ENCODE assay signal across 13 cellular contexts in genomic region chr19:33394006-33394722, GRCh38. TPM values are rescaled to one million over a fixed set of nuclear protein-coding genes. Genes with fewer than 3 reads are reported as not detected.
A peak's percentile ranks its signal among the peaks of the same experiment; 100 is the strongest.
DNase-seq lines count a peak whose midpoint lies in the region; ATAC-seq and TF ChIP-seq lines count a peak whose summit lies in the region.
"Had no signal": no experiment of that assay in that cellular context is flagged by ENCODE, and none has a peak within 500 bp of the region (broad histone marks: within the 10 kb centered on the region; RNA-seq: fewer than 3 reads in every experiment).

No MANE protein-coding gene starts in this region.

- H3K79me1 ChIP-seq in mesendoderm (ENCODE audit: low read length): no peaks in the 10 kb centered on the region

- no peak overlapping the region for H2BK5ac ChIP-seq in mesendoderm (ENCODE audit: low read length)

- no peak overlapping the region for H2BK15ac ChIP-seq in mesendoderm (replicated peaks; ENCODE audit: low read depth)

- H3K56ac ChIP-seq in mesendoderm (ENCODE audit: low read length): no peak overlapping the region

- intact Hi-C loops in Panc1 (cut with micrococcal nuclease; ENCODE audit: unreplicated experiment): loop anchor here (5.0 kb wide), 1 partner anchor 157 kb away; no protein-coding TSS in a partner anchor
- intact Hi-C loops in psoas muscle (cut with DNase I): no loop called here

- no peak overlapping the region for H4K8ac ChIP-seq in mesendoderm (ENCODE audit: low read depth, low read length)

- POLR2A ChIA-PET in Panc1 (lab: Charles Lee): interaction anchor here (0.5 kb wide), 1 partner anchor 157 kb away, joined by 6 read pairs; no protein-coding TSS in a partner anchor

- H3K79me2 ChIP-seq in mesendoderm (ENCODE audit: control insufficient read depth, insufficient read depth, low read length): no peaks in the 10 kb centered on the region

- peak; percentile 85 for DNase-seq in EH (ENCODE audit: low read depth)
- no peak for DNase-seq in Panc1 (ENCODE audit: low read depth, low spot score)
- peak; percentile 73 for DNase-seq in fibroblast of pulmonary artery (ENCODE audit: low read depth)
- DNase-seq in psoas muscle: peak; percentile 85 to 89
- DNase-seq in NCI-H82 treated with DMSO at 0.1 percent for 48 hours (lab: John Stamatoyannopoulos, UW; ENCODE audit: unreplicated experiment): no peak
- no peak for DNase-seq in activated CD4-positive, alpha-beta T cell treated with anti-CD3 and anti-CD28 coated beads, Interleukin-2, amount 50 U/mL, for 48 hours
- DNase-seq in mesendoderm: no peak
- DNase-seq: activated effector memory CD4-positive, alpha-beta T cell treated with anti-CD3 and anti-CD28 coated beads, Interleukin-2, amount 50 U/mL, for 16 hours; GDM1 had no signal

- in situ Hi-C loops in Panc1 (cut with HindIII; ENCODE audit: low pct_unique_long_range_greater_than_20kb, low sequenced_read_pairs): no loop called here

- BruUV-seq in Panc1 (replicated peaks; lab: Mats Ljungman, UMichigan): no TSS peak

- H3K27ac ChIP-seq in Panc1 (ENCODE audit: low read length) (no peak overlapping the region), psoas muscle (peak overlapping the region; percentile 41), mesendoderm (ENCODE audit: low read depth, low read length) (no peak overlapping the region)
- H3K27ac ChIP-seq: neutrophil had no signal

- no peak overlapping the region for H3K4me2 ChIP-seq in mesendoderm (ENCODE audit: low read length)

- no peak overlapping the region for H4K5ac ChIP-seq in mesendoderm (ENCODE audit: low read length)

- H3K27me3 ChIP-seq in Panc1 (ENCODE audit: control insufficient read depth, insufficient read depth, low read length): no peaks in the 10 kb centered on the region
- H3K27me3 ChIP-seq in psoas muscle (ENCODE audit: insufficient read depth in 3 of 3, low read length in 2 of 3): no peaks in the 10 kb centered on the region
- H3K27me3 ChIP-seq in mesendoderm (ENCODE audit: insufficient read depth, low read length, poor library complexity): no peaks in the 10 kb centered on the region
- H3K27me3 ChIP-seq: neutrophil had no signal

- H2AK5ac ChIP-seq in mesendoderm (ENCODE audit: low read length): no peak overlapping the region

- no peak overlapping the region for H3K4ac ChIP-seq in mesendoderm (ENCODE audit: low read depth, low read length)

- WGBS in psoas muscle, 3 donors: 59 to 67% (median 66%) methylated on average over 30 of the region's 30 CpGs
- no CpG with 5 or more reads among the region's 30 CpGs for WGBS in mesendoderm (ENCODE audit: extremely low coverage, insufficient coverage, low lambda C conversion rate)

- CTCF ChIA-PET in Panc1 (lab: Charles Lee): interaction anchor here (0.5 kb wide), 1 partner anchor 12 kb away, joined by 3 read pairs; no protein-coding TSS in a partner anchor

- H3K23ac ChIP-seq in mesendoderm (ENCODE audit: low read length): no peak overlapping the region

- peaks cover 48% of the 10 kb centered on the region for H3K4me1 ChIP-seq in Panc1 (ENCODE audit: control insufficient read depth, insufficient read depth, low read length)
- peaks cover 59% of the 10 kb centered on the region for H3K4me1 ChIP-seq in psoas muscle
- no peaks in the 10 kb centered on the region for H3K4me1 ChIP-seq in mesendoderm (ENCODE audit: control insufficient read depth, low read depth, low read length)

- ATAC-seq in Panc1 (peak; percentile 31), psoas muscle (peak; percentile 54 to 67 (median 60)), GM18519 (IDR thresholded peaks at IDR 0.05; ENCODE audit: low FRiP score, unreplicated experiment) (no peak)
- ATAC-seq: stimulated activated effector memory CD8-positive, alpha-beta T cell treated with anti-CD3 and anti-CD28 coated beads, Interleukin-12 subunit alpha, Interleukin-12 subunit beta, amount 100 ng/mL, for 72 hours; T-cell had no signal

- TF ChIP-seq CTCF in Panc1 (IDR thresholded peaks at IDR 0.05): no peak
- no peak for TF ChIP-seq CTCF in fibroblast of pulmonary artery (IDR thresholded peaks at IDR 0.05; ENCODE audit: low read length, missing control alignments)
- no peak for TF ChIP-seq CTCF in psoas muscle (IDR thresholded peaks at IDR 0.05)

- H3K36me3 ChIP-seq in Panc1 (ENCODE audit: control insufficient read depth, insufficient read depth, low read length): no peaks in the 10 kb centered on the region
- H3K36me3 ChIP-seq in psoas muscle (ENCODE audit: insufficient read depth in 1 of 2, low read depth in 1 of 2): no peaks in the 10 kb centered on the region
- no peaks in the 10 kb centered on the region for H3K36me3 ChIP-seq in mesendoderm (ENCODE audit: control insufficient read depth, insufficient read depth, low read length)
- H3K36me3 ChIP-seq: neutrophil had no signal

- no peak overlapping the region for H3K4me3 ChIP-seq in Panc1 (ENCODE audit: low read depth in 2 of 2, low read length in 2 of 2)
- no peak overlapping the region for H3K4me3 ChIP-seq in fibroblast of pulmonary artery (replicated peaks; ENCODE audit: low read depth, low read length)
- no peak overlapping the region for H3K4me3 ChIP-seq in psoas muscle
- H3K4me3 ChIP-seq in mesendoderm (ENCODE audit: low read length): no peak overlapping the region

- no peak overlapping the region for H3K18ac ChIP-seq in mesendoderm (ENCODE audit: low read length)

- H3K9me3 ChIP-seq in Panc1 (ENCODE audit: control insufficient read depth, insufficient read depth, low read depth, low read length) (no peaks in the 10 kb centered on the region), psoas muscle (no peaks in the 10 kb centered on the region)
- H3K9me3 ChIP-seq: neutrophil had no signal

- no peak overlapping the region for H2BK120ac ChIP-seq in mesendoderm (ENCODE audit: low read depth, low read length)

- no peak overlapping the region for H3K9ac ChIP-seq in mesendoderm (ENCODE audit: low read length)

RNA-seq across cellular contexts. Expression of gene CEBPG, which starts 20.7 kb away (rescaled TPM):
- total RNA-seq in Panc1 (2021; ENCODE audit: unreplicated experiment) (41.5 TPM), psoas muscle (10 to 100 TPM; 29.9 to 54.5 (median 49.5) TPM)
- 29.2 TPM for polyA plus RNA-seq in Panc1 (2012; ENCODE audit: insufficient read length)
- polyA plus RNA-seq in psoas muscle: 10 to 100 TPM; 47.0 to 95.7 (median 60.3) TPM
- polyA plus RNA-seq in mesendoderm (2013, experiment 1 of 2): 19.1 TPM
- 19.3 TPM for polyA plus RNA-seq in mesendoderm (2013, experiment 2 of 2)

Comparison
In these comparisons a context has a peak if more than half of its experiments do, and no peak if none do; other contexts are left out.
1. DNase-seq: peak in EH (single experiment), fibroblast of pulmonary artery (single experiment) and psoas muscle (2 of 2); none in Panc1 (single experiment), NCI-H82 treated with DMSO at 0.1 percent for 48 hours (single experiment), activated CD4-positive, alpha-beta T cell treated with anti-CD3 and anti-CD28 coated beads, Interleukin-2, amount 50 U/mL, for 48 hours (0 of 2) and mesendoderm (single experiment).